8 cellular contexts compared by ENCODE assay signal in the genomic region with DNA sequence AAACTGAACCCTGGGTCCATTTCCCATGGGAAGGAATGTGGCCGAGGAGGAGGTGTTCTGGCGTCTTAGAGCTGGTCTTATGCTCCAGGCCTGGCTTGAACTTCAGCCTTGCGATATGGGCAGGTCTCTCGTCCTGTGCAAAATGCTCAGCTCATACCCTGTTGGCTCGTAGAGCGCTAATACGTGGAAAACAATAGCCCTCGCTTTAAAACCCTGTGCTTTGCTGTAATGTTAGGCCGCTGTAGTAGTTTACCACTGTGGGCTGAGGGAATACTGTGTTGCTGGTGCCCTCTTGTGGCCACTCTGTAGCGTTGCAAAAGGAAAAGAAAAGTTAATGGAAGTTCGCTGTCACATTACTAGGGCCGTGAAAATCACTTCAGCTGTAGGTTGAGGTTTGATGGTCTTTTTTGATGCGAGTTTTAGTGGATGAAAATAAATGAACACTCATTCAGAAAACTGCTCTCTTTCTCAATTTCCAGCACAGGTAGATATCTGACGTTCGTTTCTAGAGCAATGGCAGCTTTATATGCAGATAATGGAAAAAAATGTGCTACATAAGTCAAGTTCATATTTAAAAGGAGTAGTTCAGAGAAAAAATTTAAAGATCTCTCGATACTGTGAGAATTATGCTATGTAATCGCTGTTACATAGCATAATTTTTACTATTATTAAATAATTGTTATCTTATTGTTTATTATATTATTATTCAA.
DNase-seq lines count a peak whose midpoint lies in the region; ATAC-seq, FAIRE-seq and TF ChIP-seq lines count a peak whose summit lies in the region.

No MANE protein-coding gene starts in this region.

- H3K9me3 ChIP-seq in T-helper 17 cell (ENCODE audit: control insufficient read depth, low read length, poor library complexity, severe bottlenecking) (no peaks in the 10 kb centered on the region), K562 (replicated peaks; ENCODE audit: control insufficient read depth, insufficient read depth, low read depth, low read length) (no peaks in the 10 kb centered on the region)

- H2AFZ ChIP-seq in K562 (ENCODE audit: low read depth, low read length) = no peak overlapping the region

- ATAC-seq in HG02763 (IDR thresholded peaks at IDR 0.05; ENCODE audit: unreplicated experiment) = peak; percentile 76
- peak; percentile 93 for ATAC-seq in T-helper 17 cell
- ATAC-seq in K562 = peak; percentile 92

- POLR2A ChIA-PET in K562 (lab: Yijun Ruan, JAX) = interaction anchor here (0.6 to 0.8 kb wide), 3 partner anchors 14 to 317 kb away, joined by 3 read pairs; no protein-coding TSS in a partner anchor

- TF ChIP-seq POLR2A in K562 (conservative IDR thresholded peaks at IDR 0.05) = no peak

- no peak for TF ChIP-seq EP300 in K562 (IDR thresholded peaks at IDR 0.05; ENCODE audit: low read length)

- H4K20me1 ChIP-seq in K562 (replicated peaks; ENCODE audit: control insufficient read depth, insufficient read depth, low read length) = no peaks in the 10 kb centered on the region

- 4% methylated on average over 17 of the region's 17 CpGs for WGBS in K562 (ENCODE audit: insufficient coverage, low coverage, missing lambda C conversion rate)

- DNase-seq in activated gamma-delta T cell treated with Interleukin-2 at 50 U/mL for 16 hours = peak; percentile 55
- DNase-seq in activated gamma-delta T cell (lab: John Stamatoyannopoulos, UW) = no peak
- DNase-seq in NCI-H1417 treated with DMSO at 0.1 percent for 48 hours (lab: John Stamatoyannopoulos, UW) = peak; percentile 48
- DNase-seq in T-helper 17 cell = peak; percentile 14 to 24 (median 19)
- peak; percentile 35 to 49 (median 45) for DNase-seq in K562 (ENCODE audit: extremely low read depth in 1 of 4, low spot score in 3 of 4)
- peak; percentile 72 for DNase-seq in iPS-NIHi11 (ENCODE audit: low spot score)
- peak; percentile 61 for DNase-seq in stimulated activated CD4-positive, alpha-beta T cell treated with anti-CD3 and anti-CD28 coated beads, Interleukin-15, amount 100 ng/mL, for 24 hours

- H3K4me1 ChIP-seq in K562 (replicated peaks in 1 of 2; ENCODE audit: control insufficient read depth in 2 of 2, insufficient read depth in 2 of 2, low read length in 2 of 2) = no peaks in the 10 kb centered on the region

- no peaks in the 10 kb centered on the region for H3K9me1 ChIP-seq in K562 (ENCODE audit: control insufficient read depth, insufficient read depth, low read length)

- peak; percentile 91 for FAIRE-seq in K562 (lab: Jason Lieb, UNC)

- in situ Hi-C loops in K562 (cut with MboI) = loop anchor here (25.0 kb wide), 1 partner anchor 1287 kb away; no protein-coding TSS in a partner anchor

- H3K4me3 ChIP-seq in K562 = no peak overlapping the region

- no peak overlapping the region for H3K4me2 ChIP-seq in K562 (ENCODE audit: insufficient read depth, low read length)

- peak; percentile 50 to 74 for TF ChIP-seq RAD21 in K562 (CRISPR knock-in tag; conservative IDR thresholded peaks at IDR 0.05 in 1 of 2, IDR thresholded peaks at IDR 0.05 in 1 of 2)

- intact Hi-C loops in K562 (cut with micrococcal nuclease) = loop anchor here (1.0 to 2.0 kb wide), 2 partner anchors 160 to 1293 kb away; no protein-coding TSS in a partner anchor

- H3K27me3 ChIP-seq in K562 (ENCODE audit: control insufficient read depth in 2 of 2, insufficient read depth in 2 of 2, low read length in 2 of 2) = no peaks in the 10 kb centered on the region

- TF ChIP-seq CTCF in K562 (IDR thresholded peaks at IDR 0.05 in 2 of 3, conservative IDR thresholded peaks at IDR 0.05 in 1 of 3; ENCODE audit: insufficient read depth in 2 of 3, low read depth in 1 of 3, low read length in 3 of 3) = peak; percentile 65 to 83 (median 80)

- no peak overlapping the region for H3K27ac ChIP-seq in K562 (ENCODE audit: extremely low read depth, low read depth, low read length)

- no peaks in the 10 kb centered on the region for H3K36me3 ChIP-seq in K562 (ENCODE audit: control insufficient read depth, insufficient read depth, low read length)

- H3K9ac ChIP-seq in K562 (ENCODE audit: insufficient read depth in 1 of 2, low read depth in 2 of 2, low read length in 2 of 2) = no peak overlapping the region

- BruUV-seq in K562 (replicated peaks; lab: Mats Ljungman, UMichigan) = no TSS peak

- H3K27me3 Mint-ChIP-seq in T-helper 17 cell = no peaks in the 10 kb centered on the region

- CTCF ChIA-PET in K562 (lab: Yijun Ruan, JAX; ENCODE audit: low intra/inter-chr PET ratio) = interaction anchor here (0.6 to 1.4 kb wide), 2 partner anchors 160 to 1294 kb away, joined by 3 to 7 read pairs; no protein-coding TSS in a partner anchor

- no peak overlapping the region for H3K27ac Mint-ChIP-seq in T-helper 17 cell

- peaks cover 12% of the 10 kb centered on the region for H3K4me1 Mint-ChIP-seq in T-helper 17 cell

- no peaks in the 10 kb centered on the region for H3K79me2 ChIP-seq in K562 (ENCODE audit: control insufficient read depth, insufficient read depth, low read length)

- H3K36me3 Mint-ChIP-seq in T-helper 17 cell (ENCODE audit: low read depth) = no peaks in the 10 kb centered on the region

- H3K4me3 Mint-ChIP-seq in T-helper 17 cell = no peak overlapping the region

TF ChIP-seq in K562, 482 proteins besides CTCF, POLR2A, EP300 and RAD21:
- TF ChIP-seq, protein P1, sequence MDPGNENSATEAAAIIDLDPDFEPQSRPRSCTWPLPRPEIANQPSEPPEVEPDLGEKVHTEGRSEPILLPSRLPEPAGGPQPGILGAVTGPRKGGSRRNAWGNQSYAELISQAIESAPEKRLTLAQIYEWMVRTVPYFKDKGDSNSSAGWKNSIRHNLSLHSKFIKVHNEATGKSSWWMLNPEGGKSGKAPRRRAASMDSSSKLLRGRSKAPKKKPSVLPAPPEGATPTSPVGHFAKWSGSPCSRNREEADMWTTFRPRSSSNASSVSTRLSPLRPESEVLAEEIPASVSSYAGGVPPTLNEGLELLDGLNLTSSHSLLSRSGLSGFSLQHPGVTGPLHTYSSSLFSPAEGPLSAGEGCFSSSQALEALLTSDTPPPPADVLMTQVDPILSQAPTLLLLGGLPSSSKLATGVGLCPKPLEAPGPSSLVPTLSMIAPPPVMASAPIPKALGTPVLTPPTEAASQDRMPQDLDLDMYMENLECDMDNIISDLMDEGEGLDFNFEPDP (CRISPR knock-in tag; IDR thresholded peaks at IDR 0.05) = no peak
- TF ChIP-seq SMAD4 (CRISPR knock-in tag; conservative IDR thresholded peaks at IDR 0.05) = no peak
- TF ChIP-seq SMC3 (conservative IDR thresholded peaks at IDR 0.05; ENCODE audit: insufficient read depth, low read depth, low read length) = peak; percentile 66
- TF ChIP-seq, protein P2, sequence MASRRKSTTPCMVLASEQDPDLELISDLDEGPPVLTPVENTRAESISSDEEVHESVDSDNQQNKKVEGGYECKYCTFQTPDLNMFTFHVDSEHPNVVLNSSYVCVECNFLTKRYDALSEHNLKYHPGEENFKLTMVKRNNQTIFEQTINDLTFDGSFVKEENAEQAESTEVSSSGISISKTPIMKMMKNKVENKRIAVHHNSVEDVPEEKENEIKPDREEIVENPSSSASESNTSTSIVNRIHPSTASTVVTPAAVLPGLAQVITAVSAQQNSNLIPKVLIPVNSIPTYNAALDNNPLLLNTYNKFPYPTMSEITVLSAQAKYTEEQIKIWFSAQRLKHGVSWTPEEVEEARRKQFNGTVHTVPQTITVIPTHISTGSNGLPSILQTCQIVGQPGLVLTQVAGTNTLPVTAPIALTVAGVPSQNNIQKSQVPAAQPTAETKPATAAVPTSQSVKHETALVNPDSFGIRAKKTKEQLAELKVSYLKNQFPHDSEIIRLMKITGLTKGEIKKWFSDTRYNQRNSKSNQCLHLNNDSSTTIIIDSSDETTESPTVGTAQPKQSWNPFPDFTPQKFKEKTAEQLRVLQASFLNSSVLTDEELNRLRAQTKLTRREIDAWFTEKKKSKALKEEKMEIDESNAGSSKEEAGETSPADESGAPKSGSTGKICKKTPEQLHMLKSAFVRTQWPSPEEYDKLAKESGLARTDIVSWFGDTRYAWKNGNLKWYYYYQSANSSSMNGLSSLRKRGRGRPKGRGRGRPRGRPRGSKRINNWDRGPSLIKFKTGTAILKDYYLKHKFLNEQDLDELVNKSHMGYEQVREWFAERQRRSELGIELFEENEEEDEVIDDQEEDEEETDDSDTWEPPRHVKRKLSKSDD (conservative IDR thresholded peaks at IDR 0.05; ENCODE audit: low read length) = 0 out of 2 replicates have a peak, but pooled peaks have one; percentile 28
- TF ChIP-seq STAG1 (CRISPR knock-in tag; IDR thresholded peaks at IDR 0.05; ENCODE audit: borderline replicate concordance) = peak; percentile 12; the same call in 1 of the 2 replicates
TF ChIP-seq in K562: peak in this region for 3.
